Comparison of ENCODE assay signal across 9 cellular contexts in the genomic region with DNA sequence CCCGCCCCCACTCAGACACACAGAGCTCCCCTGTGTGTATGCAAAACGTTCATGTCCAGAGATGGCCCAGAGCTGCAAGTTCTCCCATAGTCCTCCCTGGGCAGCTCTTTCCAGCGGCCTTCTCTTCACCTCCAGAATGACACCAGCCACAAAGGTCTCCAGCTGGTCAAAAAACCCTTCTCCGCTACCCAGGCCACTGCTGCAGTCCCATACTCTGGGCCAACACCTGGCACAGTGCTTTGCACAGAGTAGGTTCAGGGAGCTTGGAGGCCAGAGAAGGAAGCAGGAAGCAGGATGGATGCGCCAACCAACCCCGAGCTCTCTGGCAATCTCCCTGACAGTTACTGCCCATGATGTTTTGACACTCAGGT. TPM values are rescaled to one million over a fixed set of nuclear protein-coding genes. Genes with fewer than 3 reads are reported as not detected.
A peak's percentile ranks its signal among the peaks of the same experiment; 100 is the strongest.
DNase-seq lines count a peak whose midpoint lies in the region; ATAC-seq and TF ChIP-seq lines count a peak whose summit lies in the region.
"Had no signal": no experiment of that assay in that cellular context is flagged by ENCODE, and none has a peak within 500 bp of the region (broad histone marks: within the 10 kb centered on the region; RNA-seq: fewer than 3 reads in every experiment).

No MANE protein-coding gene starts in this region.

- peak; percentile 23 for ATAC-seq in left ventricle myocardium superior
- peak; percentile 1 for ATAC-seq in aorta (ENCODE audit: low FRiP score)
- no peak for ATAC-seq in GM19035 (IDR thresholded peaks at IDR 0.05; ENCODE audit: unreplicated experiment)

- WGBS in aorta, 2 donors = 54 to 57% methylated on average over 6 of the region's 6 CpGs

- peak overlapping the region; percentile 95 for H3K9ac ChIP-seq in mucosa of stomach (ENCODE audit: low read length)

- no peaks in the 10 kb centered on the region for H3K27me3 ChIP-seq in ascending aorta
- H3K27me3 ChIP-seq in mucosa of stomach (ENCODE audit: control insufficient read depth, insufficient read depth, low read length) = no peaks in the 10 kb centered on the region
- H3K27me3 ChIP-seq in aorta (ENCODE audit: control insufficient read depth in 1 of 2, insufficient read depth in 2 of 2, low read length in 1 of 2) = no peaks in the 10 kb centered on the region

- DNase-seq in left ventricle myocardium superior (no peak), cardiac septum (ENCODE audit: low spot score) (no peak), ascending aorta (ENCODE audit: low spot score in 2 of 2) (no peak), aorta (no peak), NCI-H1417 (lab: John Stamatoyannopoulos, UW) (no peak)
- no peak for DNase-seq in activated effector memory CD4-positive, alpha-beta T cell treated with anti-CD3 and anti-CD28 coated beads, Interleukin-2, amount 50 U/mL, for 16 hours
- DNase-seq: NCI-H2081 treated with DMSO at 0.1 percent for 48 hours had no signal

- H3K27ac ChIP-seq in ascending aorta (peak overlapping the region; percentile 87 to 88), aorta (ENCODE audit: low read depth in 1 of 2, low read length in 2 of 2) (no peak overlapping the region)

- H3K4me1 ChIP-seq in ascending aorta (peaks cover 0 to 12% of the 10 kb centered on the region in 2 donors), mucosa of stomach (ENCODE audit: control insufficient read depth, insufficient read depth, low read length) (peaks cover 8% of the 10 kb centered on the region), aorta (ENCODE audit: control insufficient read depth in 1 of 2, insufficient read depth in 2 of 2, low read length in 2 of 2) (peaks cover 0 to 4% of the 10 kb centered on the region in 2 donors)

- no peak for TF ChIP-seq CTCF in ascending aorta (IDR thresholded peaks at IDR 0.05)

- H3K36me3 ChIP-seq in ascending aorta (no peaks in the 10 kb centered on the region), mucosa of stomach (ENCODE audit: control insufficient read depth, insufficient read depth, low read length) (no peaks in the 10 kb centered on the region), aorta (ENCODE audit: control insufficient read depth in 1 of 2, insufficient read depth in 2 of 2, low read length in 1 of 2) (no peaks in the 10 kb centered on the region)

- intact Hi-C loops in left ventricle myocardium superior (cut with micrococcal nuclease) = no loop called here
- intact Hi-C loops in cardiac septum (cut with DNase I) = no loop called here
- intact Hi-C loops in ascending aorta (cut with DNase I) = loop anchor here (5.0 kb wide), 2 partner anchors 45 to 85 kb away; a partner anchor contains a TSS
- intact Hi-C loops in aorta (cut with DNase I) = no loop called here

- H3K9me3 ChIP-seq in ascending aorta (no peaks in the 10 kb centered on the region), mucosa of stomach (ENCODE audit: control insufficient read depth, low read length) (no peaks in the 10 kb centered on the region), aorta (ENCODE audit: control insufficient read depth, low read length) (no peaks in the 10 kb centered on the region)

- H3K4me3 ChIP-seq in ascending aorta (peak overlapping the region; percentile 93 to 94), mucosa of stomach (ENCODE audit: low read length) (no peak overlapping the region), aorta (ENCODE audit: low read length in 2 of 2) (no peak overlapping the region)

RNA-seq across cellular contexts. Expression of a gene that starts 1.1 kb away (rescaled TPM):
- total RNA-seq in left ventricle myocardium superior (33.4 TPM), cardiac septum (32.8 TPM), ascending aorta (80.6 TPM), aorta (100 to 1,000 TPM in 1 of 2 donors, 10 to 100 TPM in 1; 78.0 to 106 TPM)
- 10 to 100 TPM; 18.0 to 54.6 TPM for polyA plus RNA-seq in aorta

RNA-seq across cellular contexts. Expression of a gene that starts 11.0 kb away (rescaled TPM):
- total RNA-seq in left ventricle myocardium superior (13.8 TPM), cardiac septum (12.1 TPM), ascending aorta (105 TPM), aorta (10 to 100 TPM; 42.1 to 63.2 TPM)
- polyA plus RNA-seq in aorta = 10 to 100 TPM; 10.9 to 20.8 TPM

Comparison
In these comparisons a context has a peak if more than half of its experiments do, and no peak if none do; other contexts are left out.
1. H3K27ac ChIP-seq: peak in ascending aorta (2 of 2); none in aorta (0 of 2).
2. H3K4me3 ChIP-seq: peak in ascending aorta (2 of 2); none in mucosa of stomach (single experiment) and aorta (0 of 2).